Comparison of ENCODE assay signal across 26 cellular contexts in genomic region chr17:64223283-64223682, GRCh38.
"Had no signal": no experiment of that assay in that cellular context is flagged by ENCODE, and none has a peak within 500 bp of the region (broad histone marks: within the 10 kb centered on the region; RNA-seq: fewer than 3 reads in every experiment).

No MANE protein-coding gene starts in this region.

- H3K36me3 Mint-ChIP-seq: activated naive CD4-positive, alpha-beta T cell treated with anti-CD3 and anti-CD28 coated beads, Interleukin-2, amount 10 ng/mL, durations not matched to agents 7 days and 5 days; natural killer cell treated with Interleukin-12 subunit alpha and Interleukin-12 subunit beta and Interleukin-15 and Interleukin-18, amount 100 ng/mL, for 72 hours; stimulated activated memory B cell treated with anti-CD40 and anti-IgM and Interleukin-4, amounts not matched to agents 10 μg/mL and 1 μg/mL and 100 μg/mL, for 72 hours had no signal

- H3K27ac ChIP-seq: hepatocyte, left ventricle myocardium inferior, neutrophil, parathyroid adenoma, suprapubic skin, transverse colon had no signal

- H3K4me3 ChIP-seq: hepatocyte, left ventricle myocardium inferior, smooth muscle cell, stomach, suprapubic skin, transverse colon had no signal

- H3K36me3 ChIP-seq: left ventricle myocardium inferior, neutrophil, stomach, suprapubic skin, transverse colon had no signal

- H3K9me3 ChIP-seq: neutrophil, stomach, suprapubic skin, transverse colon had no signal

- H3K9me3 Mint-ChIP-seq: activated CD4-positive, alpha-beta memory T cell treated with anti-CD3 and anti-CD28 coated beads for 36 hours; activated naive CD4-positive, alpha-beta T cell treated with anti-CD3 and anti-CD28 coated beads, Interleukin-2, amount 10 ng/mL, durations not matched to agents 7 days and 5 days; dendritic cell treated with granulocyte-macrophage colony-stimulating factor and Interleukin-4, amounts not matched to agents 40 ng/mL and 50 ng/mL, for 4 days; immature natural killer cell; natural killer cell treated with Interleukin-12 subunit alpha and Interleukin-12 subunit beta and Interleukin-15 and Interleukin-18, amount 100 ng/mL, for 72 hours had no signal

- DNase-seq: activated CD4-positive, alpha-beta memory T cell treated with anti-CD3 and anti-CD28 coated beads for 36 hours; activated CD4-positive, alpha-beta T cell treated with anti-CD3 and anti-CD28 coated beads for 48 hours; activated effector memory CD4-positive, alpha-beta T cell treated with anti-CD3 and anti-CD28 coated beads, Interleukin-2, amount 50 U/mL, for 16 hours; activated naive CD4-positive, alpha-beta T cell treated with anti-CD3 and anti-CD28 coated beads, Interleukin-2, amount 10 ng/mL, durations not matched to agents 7 days and 5 days; amygdala; effector CD8-positive, alpha-beta T cell; foreskin melanocyte; glutamatergic neuron; immature natural killer cell; kidney glomerular epithelial cell; left ventricle myocardium inferior; stimulated activated CD4-positive, alpha-beta T cell treated with anti-CD3 and anti-CD28 coated beads, Interleukin-15, amount 100 ng/mL, for 24 hours; stomach; T1000; transverse colon had no signal

- FAIRE-seq: urothelium cell line had no signal

- H3K27me3 ChIP-seq: hepatocyte, neutrophil, stomach, suprapubic skin, transverse colon had no signal

- H3K4me3 Mint-ChIP-seq: activated CD4-positive, alpha-beta memory T cell treated with anti-CD3 and anti-CD28 coated beads for 36 hours; activated naive CD4-positive, alpha-beta T cell treated with anti-CD3 and anti-CD28 coated beads, Interleukin-2, amount 10 ng/mL, durations not matched to agents 7 days and 5 days; dendritic cell treated with granulocyte-macrophage colony-stimulating factor and Interleukin-4, amounts not matched to agents 40 ng/mL and 50 ng/mL, for 4 days; immature natural killer cell; natural killer cell treated with Interleukin-12 subunit alpha and Interleukin-12 subunit beta and Interleukin-15 and Interleukin-18, amount 100 ng/mL, for 72 hours; stimulated activated memory B cell treated with anti-CD40 and anti-IgM and Interleukin-4, amounts not matched to agents 10 μg/mL and 1 μg/mL and 100 μg/mL, for 72 hours; T-helper 1 cell treated with Interleukin-12 subunit alpha and Interleukin-12 subunit beta and Interleukin-4 antibody, amounts not matched to agents 30 μg/mL and 1 μg/mL, for 36 hours had no signal

- H3K27me3 Mint-ChIP-seq: activated CD4-positive, alpha-beta memory T cell treated with anti-CD3 and anti-CD28 coated beads for 36 hours; activated naive CD4-positive, alpha-beta T cell treated with anti-CD3 and anti-CD28 coated beads, Interleukin-2, amount 10 ng/mL, durations not matched to agents 7 days and 5 days; dendritic cell treated with granulocyte-macrophage colony-stimulating factor and Interleukin-4, amounts not matched to agents 40 ng/mL and 50 ng/mL, for 4 days; natural killer cell treated with Interleukin-12 subunit alpha and Interleukin-12 subunit beta and Interleukin-15 and Interleukin-18, amount 100 ng/mL, for 72 hours; stimulated activated memory B cell treated with anti-CD40 and anti-IgM and Interleukin-4, amounts not matched to agents 10 μg/mL and 1 μg/mL and 100 μg/mL, for 72 hours had no signal

- H3K27ac Mint-ChIP-seq: activated CD4-positive, alpha-beta memory T cell treated with anti-CD3 and anti-CD28 coated beads for 36 hours; activated naive CD4-positive, alpha-beta T cell treated with anti-CD3 and anti-CD28 coated beads, Interleukin-2, amount 10 ng/mL, durations not matched to agents 7 days and 5 days; dendritic cell treated with granulocyte-macrophage colony-stimulating factor and Interleukin-4, amounts not matched to agents 40 ng/mL and 50 ng/mL, for 4 days; immature natural killer cell; natural killer cell treated with Interleukin-12 subunit alpha and Interleukin-12 subunit beta and Interleukin-15 and Interleukin-18, amount 100 ng/mL, for 72 hours; stimulated activated memory B cell treated with anti-CD40 and anti-IgM and Interleukin-4, amounts not matched to agents 10 μg/mL and 1 μg/mL and 100 μg/mL, for 72 hours; T-helper 1 cell treated with Interleukin-12 subunit alpha and Interleukin-12 subunit beta and Interleukin-4 antibody, amounts not matched to agents 30 μg/mL and 1 μg/mL, for 36 hours had no signal

- ATAC-seq: natural killer cell treated with Interleukin-12 subunit alpha and Interleukin-12 subunit beta and Interleukin-15 and Interleukin-18, amount 100 ng/mL, for 72 hours; sciatic nerve; stimulated activated memory B cell treated with anti-CD40 and anti-IgM and Interleukin-4, amounts not matched to agents 10 μg/mL and 1 μg/mL and 100 μg/mL, for 72 hours had no signal
